In genomic region chr17:282000-282911, GRCh38 we compare ENCODE assay signal across 1 cellular context.
TF ChIP-seq lines count a peak whose summit lies in the region.

No MANE protein-coding gene starts in this region.

TF ChIP-seq in HepG2, 621 proteins besides CTCF, POLR2A, EP300 and RAD21 (continued from another document and continues in another):
- TF ChIP-seq TSC22D2 (CRISPR knock-in tag; IDR thresholded peaks at IDR 0.05; ENCODE audit: borderline replicate concordance) (no peak), HBP1 (CRISPR knock-in tag; IDR thresholded peaks at IDR 0.05; ENCODE audit: low read depth) (no peak), TBX2 (CRISPR knock-in tag; IDR thresholded peaks at IDR 0.05; ENCODE audit: borderline replicate concordance) (no peak), GMEB2 (CRISPR knock-in tag; IDR thresholded peaks at IDR 0.05; ENCODE audit: low read depth) (no peak), FUBP1 (CRISPR knock-in tag; IDR thresholded peaks at IDR 0.05; ENCODE audit: borderline replicate concordance) (no peak), ZNF296 (CRISPR knock-in tag; conservative IDR thresholded peaks at IDR 0.05) (no peak), SETDB1 (CRISPR knock-in tag; IDR thresholded peaks at IDR 0.05; ENCODE audit: borderline replicate concordance) (no peak), NFE2L2 (IDR thresholded peaks at IDR 0.05; ENCODE audit: low read length) (no peak), ZNF660 (CRISPR knock-in tag; IDR thresholded peaks at IDR 0.05; ENCODE audit: borderline replicate concordance, low read depth) (no peak), DPF2 (CRISPR knock-in tag; IDR thresholded peaks at IDR 0.05; ENCODE audit: borderline replicate concordance, low read depth) (no peak), BCL3 (CRISPR knock-in tag; IDR thresholded peaks at IDR 0.05) (no peak), ELK4 (CRISPR knock-in tag; IDR thresholded peaks at IDR 0.05; ENCODE audit: borderline replicate concordance) (no peak), NR2F6 (IDR thresholded peaks at IDR 0.05) (no peak), NR2F6 (CRISPR knock-in tag; IDR thresholded peaks at IDR 0.05) (0 out of 2 replicates have a peak, but pooled peaks have one; percentile 24), ZBTB33 (CRISPR knock-in tag; IDR thresholded peaks at IDR 0.05) (no peak), ZNF138 (CRISPR knock-in tag; IDR thresholded peaks at IDR 0.05; ENCODE audit: low read depth) (no peak), XRCC5 (optimal IDR thresholded peaks at IDR 0.05; ENCODE audit: low read length) (no peak), ZNF318 (CRISPR knock-in tag; IDR thresholded peaks at IDR 0.05) (no peak), MIER3 (CRISPR knock-in tag; IDR thresholded peaks at IDR 0.05; ENCODE audit: borderline replicate concordance) (peak; percentile 48; the same call in 1 of the 2 replicates), SOX13 (IDR thresholded peaks at IDR 0.05) (no peak), SOX13 (CRISPR knock-in tag; conservative IDR thresholded peaks at IDR 0.05 in 1 of 2, IDR thresholded peaks at IDR 0.05 in 1 of 2) (no peak), CREB3 (CRISPR knock-in tag; IDR thresholded peaks at IDR 0.05) (no peak), ZFP37 (CRISPR knock-in tag; IDR thresholded peaks at IDR 0.05; ENCODE audit: borderline replicate concordance) (no peak), ZHX1 (CRISPR knock-in tag; IDR thresholded peaks at IDR 0.05; ENCODE audit: low read depth) (no peak), TARDBP (CRISPR knock-in tag; IDR thresholded peaks at IDR 0.05) (0 out of 2 replicates have a peak, but pooled peaks have one; percentile 17), ZNF367 (CRISPR knock-in tag; IDR thresholded peaks at IDR 0.05; ENCODE audit: borderline replicate concordance) (no peak), ZNF790 (CRISPR knock-in tag; IDR thresholded peaks at IDR 0.05; ENCODE audit: borderline replicate concordance) (no peak), KDM2A (CRISPR knock-in tag; IDR thresholded peaks at IDR 0.05; ENCODE audit: borderline replicate concordance, low read depth) (no peak), MED8 (CRISPR knock-in tag; IDR thresholded peaks at IDR 0.05; ENCODE audit: insufficient replicate concordance) (no peak), ZNF24 (IDR thresholded peaks at IDR 0.05) (no peak)
